9 cellular contexts compared by ENCODE assay signal in genomic region chr17:1399679-1400512, GRCh38. TPM values are rescaled to one million over a fixed set of nuclear protein-coding genes. Genes with fewer than 3 reads are reported as not detected.
DNase-seq lines count a peak whose midpoint lies in the region; ATAC-seq, FAIRE-seq and TF ChIP-seq lines count a peak whose summit lies in the region.
"Had no signal": no experiment of that assay in that cellular context is flagged by ENCODE, and none has a peak within 500 bp of the region (broad histone marks: within the 10 kb centered on the region; RNA-seq: fewer than 3 reads in every experiment).

YWHAE (minus strand) TSS chr17:1400222; CDS start chr17:1400110, 112 bp downstream.

- H3K4me3 ChIP-seq in colonic mucosa = peak within 1 kb of the TSS; percentile 69

- H3K4me1 ChIP-seq in colonic mucosa = peaks cover 9% of the 10 kb centered on the region

- H3K9me3 ChIP-seq in colonic mucosa = no peaks in the 10 kb centered on the region

- ATAC-seq in HG03457 (IDR thresholded peaks at IDR 0.05; ENCODE audit: unreplicated experiment) = peak; percentile 80

- intact Hi-C loops in colonic mucosa (cut with DNase I) = no loop called here

- no peak for TF ChIP-seq CTCF in colonic mucosa (IDR thresholded peaks at IDR 0.05)

- H3K27me3 ChIP-seq in colonic mucosa = no peaks in the 10 kb centered on the region
- no peaks in the 10 kb centered on the region for H3K27me3 ChIP-seq in layer of hippocampus (ENCODE audit: control insufficient read depth, insufficient read depth, low read length)

- no peaks in the 10 kb centered on the region for H3K36me3 ChIP-seq in colonic mucosa

- DNase-seq in Ammon's horn (ENCODE audit: low spot score) (peak; percentile 96), GM19239 (ENCODE audit: insufficient read length, low spot score) (peak; percentile 97), NCI-H524 treated with DMSO at 0.1 percent for 48 hours (lab: John Stamatoyannopoulos, UW) (peak; percentile 86), colonic mucosa (peak; percentile 98)
- DNase-seq in activated CD4-positive, alpha-beta T cell treated with anti-CD3 and anti-CD28 coated beads for 48 hours = peak; percentile 99
- DNase-seq in stimulated activated CD4-positive, alpha-beta T cell treated with anti-CD3 and anti-CD28 coated beads, Interleukin-1b, Interleukin-23, amount 100 ng/mL, for 4 hours (ENCODE audit: low read depth in 2 of 2) = peak; percentile 94 to 96

- peak within 1 kb of the TSS; percentile 91 to 98 for H3K9ac ChIP-seq in colonic mucosa (ENCODE audit: low read depth in 2 of 2, low read length in 2 of 2)

- H3K27ac ChIP-seq in colonic mucosa = peak within 1 kb of the TSS; percentile 89
- peak within 1 kb of the TSS; percentile 93 for H3K27ac ChIP-seq in layer of hippocampus (ENCODE audit: low read depth, low read length)

- FAIRE-seq in GM19239 (lab: Jason Lieb, UNC) = peak; percentile 55
- FAIRE-seq: islet of Langerhans had no signal

RNA-seq across cellular contexts. Expression of gene YWHAE, which starts in this region (rescaled TPM):
- total RNA-seq in colonic mucosa = 100 to 1,000 TPM; 533 to 644 TPM

Comparison
In these comparisons a context has a peak if more than half of its experiments do, and no peak if none do; other contexts are left out.
1. Peak in every context shown above with its lines: DNase-seq, ATAC-seq, H3K4me3 ChIP-seq and H3K27ac ChIP-seq.